ENCODE assay signal across 8 cellular contexts in the genomic region with DNA sequence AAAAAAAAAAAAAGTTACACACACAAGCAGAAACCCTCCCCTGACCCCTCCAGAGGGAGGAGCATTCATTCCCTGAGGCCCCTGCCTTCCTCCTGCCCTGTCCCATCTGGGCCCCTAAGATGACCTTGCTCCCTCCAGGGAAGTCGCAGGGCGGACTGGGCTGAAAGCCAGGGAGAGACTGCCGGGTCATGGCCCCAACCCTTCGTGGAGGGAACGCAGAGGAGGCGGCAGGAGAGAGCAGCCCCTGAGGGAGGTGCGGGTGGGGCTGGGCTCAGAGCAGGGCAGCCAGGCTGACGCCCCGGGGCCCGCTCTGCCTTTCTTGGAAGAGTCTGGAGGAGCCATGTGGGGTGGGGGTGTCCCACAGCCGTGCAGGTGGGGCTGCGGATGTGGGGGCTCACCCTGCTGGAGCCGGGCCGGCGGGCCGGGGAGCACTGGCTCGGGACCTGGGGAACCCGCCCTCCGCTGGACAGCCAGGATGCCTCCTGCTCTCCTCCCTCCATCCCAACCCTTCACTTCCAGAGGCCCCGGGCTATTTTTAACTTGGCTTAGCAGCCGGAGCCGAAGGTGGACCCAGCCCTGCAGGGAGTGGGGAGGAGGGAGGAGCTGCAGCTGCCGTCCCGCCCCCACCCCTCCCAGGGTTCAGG.
DNase-seq lines count a peak whose midpoint lies in the region; ATAC-seq and TF ChIP-seq lines count a peak whose summit lies in the region.
"Had no signal": no experiment of that assay in that cellular context is flagged by ENCODE, and none has a peak within 500 bp of the region (broad histone marks: within the 10 kb centered on the region; RNA-seq: fewer than 3 reads in every experiment).

No MANE protein-coding gene starts in this region.

- peak overlapping the region; percentile 10 for H3K27ac Mint-ChIP-seq in stimulated activated naive B cell treated with anti-CD40 and anti-IgM and Interleukin-4, amounts not matched to agents 10 μg/mL and 1 μg/mL and 100 μg/mL, for 72 hours
- H3K27ac Mint-ChIP-seq in stimulated activated effector memory CD8-positive, alpha-beta T cell treated with anti-CD3 and anti-CD28 coated beads, Interleukin-12 subunit alpha, Interleukin-12 subunit beta, amount 100 ng/mL, for 72 hours: no peak overlapping the region
- no peak overlapping the region for H3K27ac Mint-ChIP-seq in activated T-cell treated with anti-CD3 and anti-CD28 coated beads, Interleukin-2, amount 50 U/mL, for 24 hours

- DNase-seq in HFF-Myc (ENCODE audit: extremely low read depth, low read depth): no peak
- peak; percentile 74 for DNase-seq in UCSD-AML1 (lab: John Stamatoyannopoulos, UW; ENCODE audit: unreplicated experiment)
- DNase-seq in stimulated activated naive B cell treated with anti-CD40 and anti-IgM and Interleukin-4, amounts not matched to agents 10 μg/mL and 1 μg/mL and 100 μg/mL, for 72 hours: no peak
- no peak for DNase-seq in stimulated activated effector memory CD8-positive, alpha-beta T cell treated with anti-CD3 and anti-CD28 coated beads, Interleukin-12 subunit alpha, Interleukin-12 subunit beta, amount 100 ng/mL, for 72 hours (ENCODE audit: low spot score in 2 of 2)
- DNase-seq in activated T-cell treated with anti-CD3 and anti-CD28 coated beads, Interleukin-2, amount 50 U/mL, for 24 hours: no peak
- DNase-seq: NCI-H526 treated with DMSO at 0.1 percent for 48 hours had no signal

- peaks cover 27 to 46% of the 10 kb centered on the region in 2 donors for H3K4me1 Mint-ChIP-seq in stimulated activated naive B cell treated with anti-CD40 and anti-IgM and Interleukin-4, amounts not matched to agents 10 μg/mL and 1 μg/mL and 100 μg/mL, for 72 hours
- peaks cover 11% of the 10 kb centered on the region for H3K4me1 Mint-ChIP-seq in stimulated activated effector memory CD8-positive, alpha-beta T cell treated with anti-CD3 and anti-CD28 coated beads, Interleukin-12 subunit alpha, Interleukin-12 subunit beta, amount 100 ng/mL, for 72 hours
- peaks cover 11% of the 10 kb centered on the region for H3K4me1 Mint-ChIP-seq in activated T-cell treated with anti-CD3 and anti-CD28 coated beads, Interleukin-2, amount 50 U/mL, for 24 hours (ENCODE audit: low read depth)

- peak overlapping the region in 1 of 2 donors; percentile 55 for H3K4me3 Mint-ChIP-seq in stimulated activated naive B cell treated with anti-CD40 and anti-IgM and Interleukin-4, amounts not matched to agents 10 μg/mL and 1 μg/mL and 100 μg/mL, for 72 hours
- H3K4me3 Mint-ChIP-seq in stimulated activated effector memory CD8-positive, alpha-beta T cell treated with anti-CD3 and anti-CD28 coated beads, Interleukin-12 subunit alpha, Interleukin-12 subunit beta, amount 100 ng/mL, for 72 hours: no peak overlapping the region
- H3K4me3 Mint-ChIP-seq in activated T-cell treated with anti-CD3 and anti-CD28 coated beads, Interleukin-2, amount 50 U/mL, for 24 hours: no peak overlapping the region

- peaks cover 0 to 1% of the 10 kb centered on the region in 2 donors for H3K9me3 Mint-ChIP-seq in stimulated activated naive B cell treated with anti-CD40 and anti-IgM and Interleukin-4, amounts not matched to agents 10 μg/mL and 1 μg/mL and 100 μg/mL, for 72 hours
- H3K9me3 Mint-ChIP-seq in stimulated activated effector memory CD8-positive, alpha-beta T cell treated with anti-CD3 and anti-CD28 coated beads, Interleukin-12 subunit alpha, Interleukin-12 subunit beta, amount 100 ng/mL, for 72 hours: no peaks in the 10 kb centered on the region
- no peaks in the 10 kb centered on the region for H3K9me3 Mint-ChIP-seq in activated T-cell treated with anti-CD3 and anti-CD28 coated beads, Interleukin-2, amount 50 U/mL, for 24 hours

- ATAC-seq in stimulated activated naive B cell treated with anti-CD40 and anti-IgM and Interleukin-4, amounts not matched to agents 10 μg/mL and 1 μg/mL and 100 μg/mL, for 72 hours (replicated peaks): no peak
- ATAC-seq in GM21423 (IDR thresholded peaks at IDR 0.05; ENCODE audit: unreplicated experiment): no peak
- ATAC-seq in stimulated activated effector memory CD8-positive, alpha-beta T cell treated with anti-CD3 and anti-CD28 coated beads, Interleukin-12 subunit alpha, Interleukin-12 subunit beta, amount 100 ng/mL, for 72 hours: no peak

- H3K27me3 Mint-ChIP-seq in stimulated activated naive B cell treated with anti-CD40 and anti-IgM and Interleukin-4, amounts not matched to agents 10 μg/mL and 1 μg/mL and 100 μg/mL, for 72 hours: peaks cover 33 to 36% of the 10 kb centered on the region in 2 donors
- peaks cover 65% of the 10 kb centered on the region for H3K27me3 Mint-ChIP-seq in activated T-cell treated with anti-CD3 and anti-CD28 coated beads, Interleukin-2, amount 50 U/mL, for 24 hours

- H3K4me3 ChIP-seq in HFF-Myc (replicated peaks; ENCODE audit: low read depth, low read length) (peak overlapping the region; percentile 9; the same call in 1 of the 2 replicates), iPS-11a (ENCODE audit: low read depth, low read length) (peak overlapping the region; percentile 8)

- peaks cover 0 to 4% of the 10 kb centered on the region in 2 donors for H3K36me3 Mint-ChIP-seq in stimulated activated naive B cell treated with anti-CD40 and anti-IgM and Interleukin-4, amounts not matched to agents 10 μg/mL and 1 μg/mL and 100 μg/mL, for 72 hours
- no peaks in the 10 kb centered on the region for H3K36me3 Mint-ChIP-seq in stimulated activated effector memory CD8-positive, alpha-beta T cell treated with anti-CD3 and anti-CD28 coated beads, Interleukin-12 subunit alpha, Interleukin-12 subunit beta, amount 100 ng/mL, for 72 hours
- no peaks in the 10 kb centered on the region for H3K36me3 Mint-ChIP-seq in activated T-cell treated with anti-CD3 and anti-CD28 coated beads, Interleukin-2, amount 50 U/mL, for 24 hours (ENCODE audit: low read depth)

- TF ChIP-seq CTCF in HFF-Myc (IDR thresholded peaks at IDR 0.05; ENCODE audit: low read depth, low read length, missing control alignments): no peak
